Comparison of ENCODE assay signal across 8 cellular contexts in the genomic region with DNA sequence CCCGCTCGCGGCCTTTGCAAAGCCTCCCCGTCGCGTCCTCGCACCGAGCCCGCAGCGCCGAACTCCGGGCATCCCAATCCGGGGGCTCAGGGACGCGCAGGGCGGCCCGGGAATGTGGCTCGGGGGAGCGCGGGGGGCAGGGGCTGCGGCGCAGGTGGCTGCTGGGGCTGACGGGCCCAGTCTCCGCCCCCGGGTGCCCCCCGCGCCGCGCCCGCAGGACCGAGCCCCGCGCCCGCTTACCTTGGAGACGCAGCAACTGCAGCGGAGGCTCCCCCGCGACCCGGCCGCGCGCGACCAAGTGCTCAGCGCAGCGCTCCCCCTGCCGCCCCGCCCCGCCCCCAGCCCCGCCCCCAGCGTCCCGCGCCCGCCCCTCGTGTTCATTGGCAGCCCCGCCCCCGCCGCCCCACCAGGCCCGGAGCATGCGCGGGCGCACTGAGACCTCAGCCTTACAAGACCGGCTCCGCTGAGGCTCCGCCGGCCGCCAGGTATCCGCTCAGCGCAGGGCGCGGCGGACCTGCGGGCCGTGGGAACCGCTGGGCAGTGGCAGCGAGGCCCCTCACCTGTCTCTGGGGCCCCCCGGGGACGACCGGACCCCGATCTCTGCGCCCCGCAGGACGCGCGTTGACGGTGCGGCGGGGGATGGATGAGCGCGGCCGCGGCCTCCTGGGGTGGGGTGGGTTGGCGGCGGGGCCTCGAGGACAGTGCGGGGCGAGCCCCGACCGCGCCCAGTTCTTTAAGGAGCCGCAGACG. TPM values are rescaled to one million over a fixed set of nuclear protein-coding genes. Genes with fewer than 3 reads are reported as not detected.
DNase-seq lines count a peak whose midpoint lies in the region; ATAC-seq, FAIRE-seq and TF ChIP-seq lines count a peak whose summit lies in the region.
"Not testable (repeated sequence)": the region's sequence is repeated elsewhere in the genome, so short reads cannot be mapped to it uniquely, and the experiment has no call there.

A gene with protein sequence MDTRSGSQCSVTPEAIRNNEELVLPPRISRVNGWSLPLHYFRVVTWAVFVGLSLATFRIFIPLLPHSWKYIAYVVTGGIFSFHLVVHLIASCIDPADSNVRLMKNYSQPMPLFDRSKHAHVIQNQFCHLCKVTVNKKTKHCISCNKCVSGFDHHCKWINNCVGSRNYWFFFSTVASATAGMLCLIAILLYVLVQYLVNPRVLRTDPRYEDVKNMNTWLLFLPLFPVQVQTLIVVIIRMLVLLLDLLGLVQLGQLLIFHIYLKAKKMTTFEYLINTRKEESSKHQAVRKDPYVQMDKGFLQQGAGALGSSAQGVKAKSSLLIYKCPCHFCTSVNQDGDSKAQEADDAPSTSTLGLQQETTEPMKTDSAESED (minus strand): TSS at position 302 of the 750 bp plus-strand sequence. CDS start 17,810 bp downstream, outside the sequence.

- H3K36me3 ChIP-seq in ACC112 (ENCODE audit: insufficient read depth, low read length); kidney (ENCODE audit: control insufficient read depth in 1 of 2, insufficient read depth in 2 of 2, low read length in 2 of 2); spleen: not testable (repeated sequence)

- H3K79me2 ChIP-seq in ACC112 (ENCODE audit: control insufficient read depth, insufficient read depth, low read length, unreplicated experiment), result not testable (repeated sequence)

- H3K9ac ChIP-seq in kidney (ENCODE audit: low read length in 2 of 2), result peak within 1 kb of the TSS in 1 of 2 donors; percentile 19

- H3K4me1 ChIP-seq in ACC112 (ENCODE audit: control insufficient read depth, insufficient read depth, low read length, unreplicated experiment); kidney (ENCODE audit: control insufficient read depth in 1 of 2, insufficient read depth in 1 of 2, low read depth in 1 of 2, low read length in 2 of 2): not testable (repeated sequence)
- peaks cover 0 to 27% (median 18%) of the 10 kb centered on the region in 6 donors for H3K4me1 ChIP-seq in spleen

- intact Hi-C loops in kidney (cut with DNase I); spleen (cut with DNase I; ENCODE audit: low total_unique reads): not testable (repeated sequence)

- H3K9me3 ChIP-seq in kidney (ENCODE audit: control insufficient read depth in 1 of 2, low read length in 2 of 2); spleen: not testable (repeated sequence)

- ATAC-seq in GM19035 (IDR thresholded peaks at IDR 0.05; ENCODE audit: unreplicated experiment), result peak; percentile 74
- peak; percentile 59 for ATAC-seq in HG03520 (IDR thresholded peaks at IDR 0.05; ENCODE audit: unreplicated experiment)

- peak; percentile 58 to 92 for DNase-seq in NCI-H526 (lab: John Stamatoyannopoulos, UW)
- peak; percentile 95 to 96 for DNase-seq in activated CD4-positive, alpha-beta T cell treated with anti-CD3 and anti-CD28 coated beads, Interleukin-2, amount 50 U/mL, for 48 hours
- DNase-seq in choroid plexus epithelial cell (ENCODE audit: low read depth), result peak; percentile 76
- DNase-seq in kidney, result peak; percentile 98
- peak; percentile 93 for DNase-seq in spleen

- H2AFZ ChIP-seq in ACC112 (ENCODE audit: low read length, unreplicated experiment), result peak within 1 kb of the TSS; percentile 50

- peak within 1 kb of the TSS; percentile 75 for H3K4me3 ChIP-seq in ACC112 (ENCODE audit: low read depth, low read length)
- H3K4me3 ChIP-seq in choroid plexus epithelial cell (ENCODE audit: low read depth, low read length), result peak within 1 kb of the TSS; percentile 55
- peak within 1 kb of the TSS; percentile 6 to 43 for H3K4me3 ChIP-seq in kidney (ENCODE audit: low read length in 2 of 2)
- peak within 1 kb of the TSS; percentile 59 to 84 (median 68) for H3K4me3 ChIP-seq in spleen

- TF ChIP-seq POLR2A in spleen (IDR thresholded peaks at IDR 0.05), result not testable (repeated sequence)

- H3K27me3 ChIP-seq in ACC112 (ENCODE audit: insufficient read depth, low read length), result peaks cover 22% of the 10 kb centered on the region
- H3K27me3 ChIP-seq in spleen (replicated peaks in 1 of 7), result peaks cover 0 to 30% (median 14%) of the 10 kb centered on the region in 7 donors

- FAIRE-seq in kidney (lab: Jason Lieb, UNC), result not testable (repeated sequence)

- not testable (repeated sequence) for TF ChIP-seq CTCF in choroid plexus epithelial cell (conservative IDR thresholded peaks at IDR 0.05; ENCODE audit: low read depth, low read length); kidney (IDR thresholded peaks at IDR 0.05; ENCODE audit: borderline replicate concordance, extremely low read depth, insufficient read depth); spleen (IDR thresholded peaks at IDR 0.05 in 8 of 11, conservative IDR thresholded peaks at IDR 0.05 in 3 of 11)

- whole genome bisulfite sequencing in spleen, 5 donors, result 0 to 1% (median 1%) methylated on average over 8 to 91 of the region's 101 CpGs

- H3K27ac ChIP-seq in ACC112 (ENCODE audit: low read depth, low read length); kidney (ENCODE audit: low read depth in 2 of 2, low read length in 2 of 2): not testable (repeated sequence)
- H3K27ac ChIP-seq in spleen, result peak within 1 kb of the TSS in 5 of 8 donors; percentile 29 to 73 (median 56)

RNA-seq across cellular contexts. Expression of the gene that starts here (rescaled TPM):
- total RNA-seq in kidney, result 5.4 TPM
- 4.4 TPM for polyA plus RNA-seq in kidney (ENCODE audit: insufficient read depth, low read depth, low replicate concordance)
- total RNA-seq in spleen, result 10 to 100 TPM in 2 of 7 donors, 1 to 10 TPM in 5; 2.8 to 74.3 (median 6.2) TPM
- 1 to 10 TPM in 2 of 3 donors, under 1 TPM in 1; 0.97 to 3.8 (median 1.9) TPM for polyA plus RNA-seq in spleen

Comparison
In these comparisons a context has a peak if more than half of its experiments do, and no peak if none do; other contexts are left out.
1. H3K4me3 ChIP-seq: peak in every context shown above with its lines; median percentile 75 in ACC112; 68 in spleen; 55 in choroid plexus epithelial cell; 24 in kidney.